ENCODE assay signal across 23 cellular contexts in the genomic region with DNA sequence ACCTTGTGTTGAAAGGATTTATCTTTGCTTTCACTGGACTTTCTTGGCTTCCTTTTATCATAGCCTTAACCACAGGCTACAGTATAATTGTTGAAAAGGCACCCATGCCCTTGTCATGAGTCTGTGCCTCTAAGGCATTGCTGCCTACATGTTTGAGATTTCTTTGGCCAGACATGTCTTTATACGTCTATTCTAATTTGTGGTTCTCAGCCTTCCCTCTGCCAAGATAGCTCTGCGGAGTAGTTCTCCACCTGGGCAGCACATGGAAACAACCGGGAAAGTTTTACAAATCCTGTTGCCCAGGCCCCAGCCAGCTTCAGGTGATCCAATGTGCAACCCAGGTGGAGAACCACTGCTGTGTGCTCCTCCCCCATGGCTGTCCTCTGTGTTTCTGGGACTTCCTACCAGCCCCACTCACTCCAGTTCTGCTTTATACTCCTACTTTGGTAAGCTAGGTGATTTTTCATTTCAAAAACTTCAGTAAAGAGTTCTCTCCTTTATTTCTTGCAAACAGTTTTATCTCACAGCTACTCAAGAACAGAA.
A peak's percentile ranks its signal among the peaks of the same experiment; 100 is the strongest.
DNase-seq lines count a peak whose midpoint lies in the region; ATAC-seq lines count a peak whose summit lies in the region.
"Had no signal": no experiment of that assay in that cellular context is flagged by ENCODE, and none has a peak within 500 bp of the region (broad histone marks: within the 10 kb centered on the region; RNA-seq: fewer than 3 reads in every experiment).

No MANE protein-coding gene starts in this region.

- H4K12ac ChIP-seq in trophoblast cell (ENCODE audit: low read depth, low read length), result no peak overlapping the region

- intact Hi-C loops in Right ventricle myocardium inferior (cut with DNase I), result no loop called here
- intact Hi-C loops in activated T-helper 2 cell treated with anti-CD3 and anti-CD28 coated beads, Interferon-gamma antibody, Interleukin-2, Interleukin-4, amounts not matched to agents 10 μg/mL and 5 μg/mL and 100 μg/mL, durations not matched to agents 14 hours and 24 hours and 36 hours (cut with micrococcal nuclease), result no loop called here

- peak overlapping the region; percentile 27 for H2BK5ac ChIP-seq in trophoblast cell (ENCODE audit: low read depth, low read length, poor library complexity)

- peak overlapping the region; percentile 78 for H4K91ac ChIP-seq in trophoblast cell (ENCODE audit: low read depth, low read length)

- H3K14ac ChIP-seq in trophoblast cell (ENCODE audit: low read length), result no peak overlapping the region

- H3K4me1 Mint-ChIP-seq in activated T-helper 2 cell treated with anti-CD3 and anti-CD28 coated beads, Interferon-gamma antibody, Interleukin-2, Interleukin-4, amounts not matched to agents 10 μg/mL and 5 μg/mL and 100 μg/mL, durations not matched to agents 14 hours and 24 hours and 36 hours (ENCODE audit: low read depth), result no peaks in the 10 kb centered on the region
- H3K4me1 Mint-ChIP-seq: activated CD4-positive, alpha-beta T cell treated with anti-CD3 and anti-CD28 coated beads for 36 hours; stimulated activated memory B cell treated with anti-CD40 and anti-IgM and Interleukin-4, amounts not matched to agents 10 μg/mL and 1 μg/mL and 100 μg/mL, for 72 hours had no signal

- no peak overlapping the region for H2AK5ac ChIP-seq in trophoblast cell (ENCODE audit: low read length)

- peaks cover 6 to 8% of the 10 kb centered on the region in 2 experiments for H3K4me1 ChIP-seq in trophoblast cell (ENCODE audit: control insufficient read depth in 1 of 2, insufficient read depth in 2 of 2, low read length in 2 of 2)
- H3K4me1 ChIP-seq: Peyer's patch, testis had no signal

- WGBS in trophoblast cell (ENCODE audit: extremely low coverage, insufficient coverage, insufficient read length), result no CpG with 5 or more reads among the region's 3 CpGs

- no peaks in the 10 kb centered on the region for H3K79me2 ChIP-seq in trophoblast cell (ENCODE audit: control insufficient read depth, insufficient read depth, low read length, poor library complexity)

- H3K9ac ChIP-seq in trophoblast cell (ENCODE audit: low read length), result no peak overlapping the region

- no peak overlapping the region for H3K18ac ChIP-seq in trophoblast cell (ENCODE audit: low read length)

- H3K4me3 Mint-ChIP-seq in activated T-helper 2 cell treated with anti-CD3 and anti-CD28 coated beads, Interferon-gamma antibody, Interleukin-2, Interleukin-4, amounts not matched to agents 10 μg/mL and 5 μg/mL and 100 μg/mL, durations not matched to agents 14 hours and 24 hours and 36 hours (ENCODE audit: low read depth), result no peak overlapping the region
- H3K4me3 Mint-ChIP-seq: activated CD4-positive, alpha-beta T cell treated with anti-CD3 and anti-CD28 coated beads for 36 hours; activated T-cell treated with anti-CD3 and anti-CD28 coated beads, Interleukin-2, amount 50 U/mL, for 4 hours; stimulated activated memory B cell treated with anti-CD40 and anti-IgM and Interleukin-4, amounts not matched to agents 10 μg/mL and 1 μg/mL and 100 μg/mL, for 72 hours; T-helper 1 cell treated with Interleukin-12 subunit alpha and Interleukin-12 subunit beta and Interleukin-4 antibody, amounts not matched to agents 30 μg/mL and 1 μg/mL, for 36 hours had no signal

- ATAC-seq in HG02610 (IDR thresholded peaks at IDR 0.05; ENCODE audit: unreplicated experiment) (no peak), Right ventricle myocardium inferior (no peak)
- ATAC-seq: activated CD4-positive, alpha-beta T cell treated with anti-CD3 and anti-CD28 coated beads for 36 hours; activated T-cell treated with anti-CD3 and anti-CD28 coated beads, Interleukin-2, amount 50 U/mL, for 4 hours; stimulated activated memory B cell treated with anti-CD40 and anti-IgM and Interleukin-4, amounts not matched to agents 10 μg/mL and 1 μg/mL and 100 μg/mL, for 72 hours had no signal

- H3K27ac ChIP-seq in epithelial cell of prostate (peak overlapping the region; percentile 72), trophoblast cell (ENCODE audit: low read depth, low read length) (no peak overlapping the region)
- H3K27ac ChIP-seq: neutrophil, Peyer's patch, testis had no signal

- no peaks in the 10 kb centered on the region for H3K36me3 ChIP-seq in trophoblast cell (ENCODE audit: control insufficient read depth in 1 of 2, insufficient read depth in 2 of 2, low read length in 2 of 2)
- H3K36me3 ChIP-seq: neutrophil, Peyer's patch had no signal

- peak; percentile 70 for DNase-seq in EL
- peak; percentile 56 for DNase-seq in amniotic stem cell (lab: John Stamatoyannopoulos, UW)
- peak; percentile 68 for DNase-seq in epithelial cell of prostate (ENCODE audit: low read depth, low spot score)
- peak; percentile 75 to 90 for DNase-seq in trophoblast cell
- DNase-seq in cerebellar cortex (ENCODE audit: low spot score), result no peak
- DNase-seq in Right ventricle myocardium inferior (ENCODE audit: missing footprints), result no peak
- no peak for DNase-seq in activated T-helper 2 cell treated with anti-CD3 and anti-CD28 coated beads, Interferon-gamma antibody, Interleukin-2, Interleukin-4, amounts not matched to agents 10 μg/mL and 5 μg/mL and 100 μg/mL, durations not matched to agents 14 hours and 24 hours and 36 hours (ENCODE audit: low spot score)
- DNase-seq: activated CD4-positive, alpha-beta T cell treated with anti-CD3 and anti-CD28 coated beads for 36 hours; activated CD8-positive, alpha-beta memory T cell treated with anti-CD3 and anti-CD28 coated beads for 24 hours; activated naive CD4-positive, alpha-beta T cell treated with Interleukin-2 at 50 U/mL for 16 hours; activated T-cell treated with anti-CD3 and anti-CD28 coated beads, Interleukin-2, amount 50 U/mL, for 4 hours; amygdala; dermis blood vessel endothelial cell; KBM-7; mesenchymal stem cell; NCI-H524; Peyer's patch; stimulated activated CD4-positive, alpha-beta T cell treated with anti-CD3 and anti-CD28 coated beads, Interleukin-2, amount 100 ng/mL, for 48 hours; testis had no signal

- no peak overlapping the region for H3K27ac Mint-ChIP-seq in activated T-helper 2 cell treated with anti-CD3 and anti-CD28 coated beads, Interferon-gamma antibody, Interleukin-2, Interleukin-4, amounts not matched to agents 10 μg/mL and 5 μg/mL and 100 μg/mL, durations not matched to agents 14 hours and 24 hours and 36 hours
- H3K27ac Mint-ChIP-seq: activated CD4-positive, alpha-beta T cell treated with anti-CD3 and anti-CD28 coated beads for 36 hours; stimulated activated memory B cell treated with anti-CD40 and anti-IgM and Interleukin-4, amounts not matched to agents 10 μg/mL and 1 μg/mL and 100 μg/mL, for 72 hours; T-helper 1 cell treated with Interleukin-12 subunit alpha and Interleukin-12 subunit beta and Interleukin-4 antibody, amounts not matched to agents 30 μg/mL and 1 μg/mL, for 36 hours had no signal

- H3K36me3 Mint-ChIP-seq in activated T-helper 2 cell treated with anti-CD3 and anti-CD28 coated beads, Interferon-gamma antibody, Interleukin-2, Interleukin-4, amounts not matched to agents 10 μg/mL and 5 μg/mL and 100 μg/mL, durations not matched to agents 14 hours and 24 hours and 36 hours (ENCODE audit: low read depth), result peaks cover 4% of the 10 kb centered on the region

- H3K79me1 ChIP-seq in trophoblast cell (ENCODE audit: low read length), result peaks cover 4% of the 10 kb centered on the region

- H3K27me3 Mint-ChIP-seq in activated T-helper 2 cell treated with anti-CD3 and anti-CD28 coated beads, Interferon-gamma antibody, Interleukin-2, Interleukin-4, amounts not matched to agents 10 μg/mL and 5 μg/mL and 100 μg/mL, durations not matched to agents 14 hours and 24 hours and 36 hours (ENCODE audit: low read depth), result no peaks in the 10 kb centered on the region
- H3K27me3 Mint-ChIP-seq: stimulated activated memory B cell treated with anti-CD40 and anti-IgM and Interleukin-4, amounts not matched to agents 10 μg/mL and 1 μg/mL and 100 μg/mL, for 72 hours had no signal

- H3K9me3 Mint-ChIP-seq in activated T-helper 2 cell treated with anti-CD3 and anti-CD28 coated beads, Interferon-gamma antibody, Interleukin-2, Interleukin-4, amounts not matched to agents 10 μg/mL and 5 μg/mL and 100 μg/mL, durations not matched to agents 14 hours and 24 hours and 36 hours, result peaks cover 20% of the 10 kb centered on the region

- H3K4me2 ChIP-seq in trophoblast cell (ENCODE audit: low read length), result no peak overlapping the region

- H4K8ac ChIP-seq in trophoblast cell (ENCODE audit: low read depth, low read length), result no peak overlapping the region

- peaks cover 2% of the 10 kb centered on the region for H3K9me3 ChIP-seq in trophoblast cell (ENCODE audit: insufficient read depth, low read depth, low read length)
- H3K9me3 ChIP-seq: neutrophil, Peyer's patch, testis had no signal

- H2AFZ ChIP-seq in trophoblast cell (ENCODE audit: insufficient read depth, low read length, poor library complexity), result no peak overlapping the region

- H3K4ac ChIP-seq in trophoblast cell (ENCODE audit: low read depth, low read length), result no peak overlapping the region

- H3K4me3 ChIP-seq in trophoblast cell (ENCODE audit: low read depth, low read length), result no peak overlapping the region
- H3K4me3 ChIP-seq: Peyer's patch, testis had no signal

- peak overlapping the region; percentile 63 for H2BK120ac ChIP-seq in trophoblast cell (ENCODE audit: insufficient read depth, low read length, poor library complexity)

- no peaks in the 10 kb centered on the region for H3K27me3 ChIP-seq in trophoblast cell (ENCODE audit: insufficient read depth, low read length)
- H3K27me3 ChIP-seq: neutrophil, Peyer's patch, testis had no signal

- peak overlapping the region; percentile 83 for H2BK12ac ChIP-seq in trophoblast cell (ENCODE audit: low read length)

- no peak overlapping the region for H3K23ac ChIP-seq in trophoblast cell (ENCODE audit: low read length)

Comparison
In these comparisons a context has a peak if more than half of its experiments do, and no peak if none do; other contexts are left out.
1. DNase-seq: peak in EL (single experiment), amniotic stem cell (single experiment), epithelial cell of prostate (single experiment) and trophoblast cell (2 of 2); none in cerebellar cortex (single experiment), Right ventricle myocardium inferior (single experiment) and activated T-helper 2 cell treated with anti-CD3 and anti-CD28 coated beads, Interferon-gamma antibody, Interleukin-2, Interleukin-4, amounts not matched to agents 10 μg/mL and 5 μg/mL and 100 μg/mL, durations not matched to agents 14 hours and 24 hours and 36 hours (single experiment).